In genomic region chr14:35385042-35385839, GRCh38 we compare ENCODE assay signal across 8 cellular contexts. TPM values are rescaled to one million over a fixed set of nuclear protein-coding genes. Genes with fewer than 3 reads are reported as not detected.
DNase-seq lines count a peak whose midpoint lies in the region; ATAC-seq and TF ChIP-seq lines count a peak whose summit lies in the region.

No MANE protein-coding gene starts in this region.

- ATAC-seq in aorta (ENCODE audit: low FRiP score) = peak; percentile 93
- ATAC-seq in GM19395 (IDR thresholded peaks at IDR 0.05; ENCODE audit: unreplicated experiment) = no peak
- no peak for ATAC-seq in HG03520 (IDR thresholded peaks at IDR 0.05; ENCODE audit: unreplicated experiment)

- intact Hi-C loops in aorta (cut with DNase I) = loop anchor here (1.0 to 5.0 kb wide), 2 partner anchors 43 to 93 kb away; partner anchors contain the start of gene PSMA6 (in 1 of the 2)

- WGBS in aorta, 2 donors = 45 to 48% methylated on average over 14 to 15 of the region's 15 CpGs

- peak overlapping the region in 1 of 2 donors; percentile 66 for H3K27ac ChIP-seq in aorta (ENCODE audit: low read depth in 1 of 2, low read length in 2 of 2)

- no peak for TF ChIP-seq CTCF in epithelial cell of esophagus (IDR thresholded peaks at IDR 0.05; ENCODE audit: insufficient read depth, low read depth, low read length, missing control alignments)

- H3K9me3 ChIP-seq in aorta (ENCODE audit: control insufficient read depth, low read length) = no peaks in the 10 kb centered on the region

- DNase-seq in ELF-1 (ENCODE audit: low read depth, low spot score) (peak; percentile 41), NCI-H774 (lab: John Stamatoyannopoulos, UW) (peak; percentile 54), epithelial cell of esophagus (ENCODE audit: low read depth) (peak; percentile 56), mucosa of gallbladder (ENCODE audit: low spot score) (peak; percentile 90), aorta (peak; percentile 87 to 93)
- no peak for DNase-seq in activated CD4-positive, alpha-beta T cell treated with anti-CD3 and anti-CD28 coated beads, Interleukin-2, amount 50 U/mL, for 48 hours

- H3K4me3 ChIP-seq in epithelial cell of esophagus (ENCODE audit: low read length) = no peak overlapping the region
- no peak overlapping the region for H3K4me3 ChIP-seq in aorta (ENCODE audit: low read length in 2 of 2)

- H3K36me3 ChIP-seq in aorta (ENCODE audit: control insufficient read depth in 1 of 2, insufficient read depth in 2 of 2, low read length in 1 of 2) = no peaks in the 10 kb centered on the region

- H3K27me3 ChIP-seq in aorta (ENCODE audit: control insufficient read depth in 1 of 2, insufficient read depth in 2 of 2, low read length in 1 of 2) = no peaks in the 10 kb centered on the region

- H3K4me1 ChIP-seq in aorta (ENCODE audit: control insufficient read depth in 1 of 2, insufficient read depth in 2 of 2, low read length in 2 of 2) = peaks cover 0 to 4% of the 10 kb centered on the region in 2 donors

RNA-seq across cellular contexts. Expression of gene NFKBIA, which starts 19.3 kb away (rescaled TPM):
- total RNA-seq in mucosa of gallbladder (74.8 TPM), aorta (100 to 1,000 TPM; 126 to 186 TPM)
- 10 to 100 TPM; 83.0 to 97.1 TPM for polyA plus RNA-seq in aorta

Comparison
In these comparisons a context has a peak if more than half of its experiments do, and no peak if none do; other contexts are left out.
1. DNase-seq: peak in ELF-1 (single experiment), NCI-H774 (single experiment), epithelial cell of esophagus (single experiment), mucosa of gallbladder (single experiment) and aorta (2 of 2); none in activated CD4-positive, alpha-beta T cell treated with anti-CD3 and anti-CD28 coated beads, Interleukin-2, amount 50 U/mL, for 48 hours (0 of 2).